In the genomic region with DNA sequence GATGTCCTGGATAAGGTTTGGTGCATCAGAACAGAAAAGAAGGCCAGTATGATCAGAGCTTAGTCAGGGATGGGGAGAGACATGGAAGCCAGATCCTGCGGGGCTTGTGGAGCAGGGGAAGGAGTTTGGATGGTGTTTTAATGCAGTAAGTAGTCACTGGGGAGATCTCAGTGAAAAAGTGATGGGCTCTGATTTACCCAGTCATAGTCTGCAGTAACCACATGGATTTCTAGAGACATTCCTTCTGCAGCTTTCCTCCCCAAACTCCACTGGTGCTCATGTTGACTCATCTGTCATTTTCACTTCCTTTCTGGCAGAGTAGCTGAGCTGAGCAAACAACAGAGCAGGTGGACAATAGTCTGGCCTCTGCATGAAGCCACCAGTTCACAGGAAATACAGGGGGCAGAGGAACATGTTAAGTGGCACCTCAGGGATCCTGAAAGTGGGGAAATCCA, we compare ENCODE assay signal across 9 cellular contexts.
A peak's percentile ranks its signal among the peaks of the same experiment; 100 is the strongest.
DNase-seq lines count a peak whose midpoint lies in the region; ATAC-seq and TF ChIP-seq lines count a peak whose summit lies in the region.
"Had no signal": no experiment of that assay in that cellular context is flagged by ENCODE, and none has a peak within 500 bp of the region (broad histone marks: within the 10 kb centered on the region; RNA-seq: fewer than 3 reads in every experiment).

No MANE protein-coding gene starts in this region.

- no peak overlapping the region for H3K4me3 Mint-ChIP-seq in activated CD4-positive, alpha-beta T cell treated with anti-CD3 and anti-CD28 coated beads for 36 hours
- no peak overlapping the region for H3K4me3 Mint-ChIP-seq in chondrocyte (ENCODE audit: unreplicated experiment)
- H3K4me3 Mint-ChIP-seq: activated naive CD8-positive, alpha-beta T cell treated with anti-CD3 and anti-CD28 coated beads, Interleukin-2, amount 10 ng/mL, durations not matched to agents 7 days and 5 days had no signal

- DNase-seq in activated CD4-positive, alpha-beta T cell treated with anti-CD3 and anti-CD28 coated beads for 36 hours, result peak; percentile 14
- DNase-seq in activated CD4-positive, alpha-beta T cell treated with anti-CD3 and anti-CD28 coated beads, Interleukin-2, amount 50 U/mL, for 1 hour, result no peak
- DNase-seq in NCI-H345 (lab: John Stamatoyannopoulos, UW) (peak; percentile 92), chondrocyte (ENCODE audit: low spot score) (no peak), pons (ENCODE audit: low spot score) (peak; percentile 38), retina (no peak), NCI-H1694 treated with DMSO at 0.1 percent for 48 hours (lab: John Stamatoyannopoulos, UW) (no peak)
- DNase-seq: activated naive CD8-positive, alpha-beta T cell treated with anti-CD3 and anti-CD28 coated beads, Interleukin-2, amount 10 ng/mL, durations not matched to agents 7 days and 5 days had no signal

- peak; percentile 50 for ATAC-seq in activated CD4-positive, alpha-beta T cell treated with anti-CD3 and anti-CD28 coated beads for 36 hours
- ATAC-seq in HG02642 (IDR thresholded peaks at IDR 0.05; ENCODE audit: poor library complexity, unreplicated experiment), result peak; percentile 71

- CTCF ChIA-PET in activated CD4-positive, alpha-beta T cell treated with anti-CD3 and anti-CD28 coated beads for 36 hours (lab: Charles Lee), result interaction anchor here (1.1 to 1.2 kb wide), 2 partner anchors 15 to 177 kb away, joined by 3 read pairs; no protein-coding TSS in a partner anchor

- H3K4me1 Mint-ChIP-seq in activated CD4-positive, alpha-beta T cell treated with anti-CD3 and anti-CD28 coated beads for 36 hours, result peaks cover 21% of the 10 kb centered on the region
- peaks cover 13% of the 10 kb centered on the region for H3K4me1 Mint-ChIP-seq in chondrocyte (ENCODE audit: low read depth)

- no peaks in the 10 kb centered on the region for H3K27me3 Mint-ChIP-seq in activated CD4-positive, alpha-beta T cell treated with anti-CD3 and anti-CD28 coated beads for 36 hours
- no peaks in the 10 kb centered on the region for H3K27me3 Mint-ChIP-seq in chondrocyte (ENCODE audit: low read depth)
- H3K27me3 Mint-ChIP-seq: activated naive CD8-positive, alpha-beta T cell treated with anti-CD3 and anti-CD28 coated beads, Interleukin-2, amount 10 ng/mL, durations not matched to agents 7 days and 5 days had no signal

- intact Hi-C loops in activated CD4-positive, alpha-beta T cell treated with anti-CD3 and anti-CD28 coated beads for 36 hours (cut with DNase I, micrococcal nuclease), result loop anchor here in 1 of 2 experiments (2.0 kb wide), 1 partner anchor 39 kb away; no protein-coding TSS in a partner anchor

- POLR2A ChIA-PET in activated CD4-positive, alpha-beta T cell treated with anti-CD3 and anti-CD28 coated beads for 36 hours (lab: Charles Lee), result interaction anchor here (0.6 kb wide), 1 partner anchor 31 kb away, joined by 3 read pairs; no protein-coding TSS in a partner anchor

- peaks cover 5% of the 10 kb centered on the region for H3K9me3 Mint-ChIP-seq in activated CD4-positive, alpha-beta T cell treated with anti-CD3 and anti-CD28 coated beads for 36 hours (ENCODE audit: low read depth)
- H3K9me3 Mint-ChIP-seq in chondrocyte (ENCODE audit: low read depth), result no peaks in the 10 kb centered on the region

- peaks cover 19% of the 10 kb centered on the region for H3K36me3 Mint-ChIP-seq in activated CD4-positive, alpha-beta T cell treated with anti-CD3 and anti-CD28 coated beads for 36 hours (ENCODE audit: low read depth)
- H3K36me3 Mint-ChIP-seq in chondrocyte (ENCODE audit: low read depth), result peaks cover 7% of the 10 kb centered on the region

- TF ChIP-seq CTCF in chondrocyte (IDR thresholded peaks at IDR 0.05), result no peak

- peak overlapping the region; percentile 65 for H3K27ac Mint-ChIP-seq in activated CD4-positive, alpha-beta T cell treated with anti-CD3 and anti-CD28 coated beads for 36 hours
- peak overlapping the region; percentile 75 for H3K27ac Mint-ChIP-seq in chondrocyte (ENCODE audit: unreplicated experiment)
- H3K27ac Mint-ChIP-seq: activated naive CD8-positive, alpha-beta T cell treated with anti-CD3 and anti-CD28 coated beads, Interleukin-2, amount 10 ng/mL, durations not matched to agents 7 days and 5 days had no signal

Comparison
In these comparisons a context has a peak if more than half of its experiments do, and no peak if none do; other contexts are left out.
1. DNase-seq: peak in activated CD4-positive, alpha-beta T cell treated with anti-CD3 and anti-CD28 coated beads for 36 hours (single experiment), NCI-H345 (single experiment) and pons (single experiment); none in activated CD4-positive, alpha-beta T cell treated with anti-CD3 and anti-CD28 coated beads, Interleukin-2, amount 50 U/mL, for 1 hour (single experiment), chondrocyte (single experiment), retina (single experiment) and NCI-H1694 treated with DMSO at 0.1 percent for 48 hours (single experiment).